ENCODE assay signal across 8 cellular contexts in genomic region chr6:119346914-119347313, GRCh38. TPM values are rescaled to one million over a fixed set of nuclear protein-coding genes. Genes with fewer than 3 reads are reported as not detected.
DNase-seq lines count a peak whose midpoint lies in the region; ATAC-seq and TF ChIP-seq lines count a peak whose summit lies in the region.

No MANE protein-coding gene starts in this region.

- intact Hi-C loops in colonic mucosa (cut with DNase I) = loop anchor here (5.0 kb wide), 1 partner anchor 200 kb away; no protein-coding TSS in a partner anchor
- intact Hi-C loops in left colon (cut with DNase I, micrococcal nuclease) = loop anchor here in 1 of 2 donors (10.0 kb wide), 1 partner anchor 202 kb away; no protein-coding TSS in a partner anchor

- no peaks in the 10 kb centered on the region for H3K9me3 Mint-ChIP-seq in natural killer cell treated with Interleukin-12 subunit alpha and Interleukin-12 subunit beta and Interleukin-15 and Interleukin-18, amount 100 ng/mL, for 72 hours

- peaks cover 4% of the 10 kb centered on the region for H3K36me3 Mint-ChIP-seq in natural killer cell treated with Interleukin-12 subunit alpha and Interleukin-12 subunit beta and Interleukin-15 and Interleukin-18, amount 100 ng/mL, for 72 hours

- H3K4me3 ChIP-seq in AG04450 (ENCODE audit: low read depth, low read length) (peak overlapping the region; percentile 86), HAP-1 (peak overlapping the region; percentile 77), colonic mucosa (peak overlapping the region; percentile 91)

- H3K27me3 ChIP-seq in AG04450 (ENCODE audit: control insufficient read depth, insufficient read depth, low read length) (no peaks in the 10 kb centered on the region), HAP-1 (ENCODE audit: low read depth) (no peaks in the 10 kb centered on the region), colonic mucosa (no peaks in the 10 kb centered on the region)

- TF ChIP-seq CTCF in AG04450 (IDR thresholded peaks at IDR 0.05; ENCODE audit: low read depth, low read length) = no peak
- no peak for TF ChIP-seq CTCF in colonic mucosa (IDR thresholded peaks at IDR 0.05)

- no peaks in the 10 kb centered on the region; the same call in 1 of the 2 replicates for H3K9me3 ChIP-seq in AG04450 (ENCODE audit: control insufficient read depth, insufficient read depth, low read length)
- no peaks in the 10 kb centered on the region for H3K9me3 ChIP-seq in HAP-1
- H3K9me3 ChIP-seq in colonic mucosa = no peaks in the 10 kb centered on the region

- H3K9ac ChIP-seq in colonic mucosa (ENCODE audit: low read depth in 2 of 2, low read length in 2 of 2) = peak overlapping the region; percentile 37 to 91

- in situ Hi-C loops in HAP-1 (cut with MboI; ENCODE audit: low sequenced_read_pairs) = loop anchor here (25.0 kb wide), 1 partner anchor 210 kb away; no protein-coding TSS in a partner anchor

- H3K4me1 Mint-ChIP-seq in natural killer cell treated with Interleukin-12 subunit alpha and Interleukin-12 subunit beta and Interleukin-15 and Interleukin-18, amount 100 ng/mL, for 72 hours (ENCODE audit: low read depth in 2 of 2) = peaks cover 48 to 61% of the 10 kb centered on the region in 2 donors

- no peak for ATAC-seq in natural killer cell treated with Interleukin-12 subunit alpha and Interleukin-12 subunit beta and Interleukin-15 and Interleukin-18, amount 100 ng/mL, for 72 hours
- ATAC-seq in left colon (no peak), HG03354 (IDR thresholded peaks at IDR 0.05; ENCODE audit: poor library complexity, severe bottlenecking, unreplicated experiment) (no peak)

- H3K4me1 ChIP-seq in HAP-1 (peaks cover 22% of the 10 kb centered on the region), colonic mucosa (no peaks in the 10 kb centered on the region)

- DNase-seq in AG04450 (ENCODE audit: low read depth, low spot score) (no peak), HAP-1 (ENCODE audit: low spot score in 2 of 2) (peak in 1 of 2 experiments; percentile 37), colonic mucosa (no peak), DMS153 (lab: John Stamatoyannopoulos, UW) (no peak), left colon (no peak), inferior parietal cortex (ENCODE audit: extremely low spot score) (no peak)
- DNase-seq in natural killer cell treated with Interleukin-12 subunit alpha and Interleukin-12 subunit beta and Interleukin-15 and Interleukin-18, amount 100 ng/mL, for 72 hours (ENCODE audit: low spot score) = no peak

- POLR2A ChIA-PET in AG04450 (lab: Yijun Ruan, JAX) = no interaction called here

- no peaks in the 10 kb centered on the region for H3K27me3 Mint-ChIP-seq in natural killer cell treated with Interleukin-12 subunit alpha and Interleukin-12 subunit beta and Interleukin-15 and Interleukin-18, amount 100 ng/mL, for 72 hours

- no peaks in the 10 kb centered on the region for H3K36me3 ChIP-seq in HAP-1 (replicated peaks)
- H3K36me3 ChIP-seq in colonic mucosa = no peaks in the 10 kb centered on the region

- peak overlapping the region; percentile 95 for H3K4me3 Mint-ChIP-seq in natural killer cell treated with Interleukin-12 subunit alpha and Interleukin-12 subunit beta and Interleukin-15 and Interleukin-18, amount 100 ng/mL, for 72 hours

- H3K27ac ChIP-seq in AG04450 (ENCODE audit: low read depth, low read length) (no peak overlapping the region), colonic mucosa (peak overlapping the region; percentile 93)

- peak overlapping the region; percentile 77 to 89 for H3K27ac Mint-ChIP-seq in natural killer cell treated with Interleukin-12 subunit alpha and Interleukin-12 subunit beta and Interleukin-15 and Interleukin-18, amount 100 ng/mL, for 72 hours

- CTCF ChIA-PET in AG04450 (lab: Charles Lee) = interaction anchor here (1.3 to 1.8 kb wide), 4 partner anchors 9 to 218 kb away, joined by 3 to 16 read pairs (median 8); no protein-coding TSS in a partner anchor

RNA-seq across cellular contexts. Expression of gene MAN1A1, which starts 2.6 kb away (rescaled TPM):
- polyA plus RNA-seq in AG04450 (2011; rRNA removed) = 18.7 and 27.5 TPM in 2 replicates
- polyA minus RNA-seq in AG04450 (2011; rRNA and poly(A)+ RNA removed) = 6.0 and 9.7 TPM in 2 replicates
- total RNA-seq in colonic mucosa (10 to 100 TPM; 43.5 to 77.1 TPM), left colon (10 to 100 TPM; 68.6 to 94.3 TPM)
- total RNA-seq in natural killer cell treated with Interleukin-12 subunit alpha and Interleukin-12 subunit beta and Interleukin-15 and Interleukin-18, amount 100 ng/mL, for 72 hours = 10 to 100 TPM; 27.5 to 34.2 TPM
